14 cellular contexts compared by ENCODE assay signal in the genomic region with DNA sequence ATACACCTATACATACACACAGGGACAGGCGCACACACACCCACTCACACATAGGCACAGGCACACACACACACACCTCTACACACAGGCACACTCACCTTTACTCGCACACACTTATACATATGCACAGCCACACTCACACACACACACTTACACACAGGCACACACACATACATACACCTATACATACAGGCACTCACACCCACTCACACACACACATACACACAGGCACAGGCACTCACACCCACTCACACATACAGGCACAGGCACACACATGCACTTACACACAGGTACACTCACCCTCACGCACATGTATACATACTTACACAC.
DNase-seq lines count a peak whose midpoint lies in the region; ATAC-seq, FAIRE-seq and TF ChIP-seq lines count a peak whose summit lies in the region.
"Had no signal": no experiment of that assay in that cellular context is flagged by ENCODE, and none has a peak within 500 bp of the region (broad histone marks: within the 10 kb centered on the region; RNA-seq: fewer than 3 reads in every experiment).

No MANE protein-coding gene starts in this region.

- no peak for TF ChIP-seq POLR2A in HepG2 (IDR thresholded peaks at IDR 0.05; ENCODE audit: insufficient read depth in 1 of 2, low read depth in 2 of 2, low read length in 2 of 2)
- TF ChIP-seq POLR2A in thyroid gland (IDR thresholded peaks at IDR 0.05), result no peak

- H3K9me3 ChIP-seq in SJSA1 (replicated peaks) (no peaks in the 10 kb centered on the region), HepG2 (ENCODE audit: low read length) (no peaks in the 10 kb centered on the region), thyroid gland (no peaks in the 10 kb centered on the region), T-helper 17 cell (ENCODE audit: control insufficient read depth, low read length, poor library complexity, severe bottlenecking) (no peaks in the 10 kb centered on the region)
- H3K9me3 ChIP-seq: MG63 had no signal

- no peaks in the 10 kb centered on the region for H3K79me2 ChIP-seq in HepG2 (ENCODE audit: insufficient read depth, low read length)

- TF ChIP-seq EP300 in HepG2 (IDR thresholded peaks at IDR 0.05; ENCODE audit: low read depth in 2 of 2, low read length in 2 of 2) (no peak), HepG2 (CRISPR knock-in tag; IDR thresholded peaks at IDR 0.05; ENCODE audit: borderline replicate concordance) (no peak)

- CTCF ChIA-PET in HepG2 (lab: Yijun Ruan, JAX; ENCODE audit: low intra/inter-chr PET ratio, low total read pairs), result no interaction called here

- TF ChIP-seq CTCF in HepG2 (CRISPR knock-in tag; IDR thresholded peaks at IDR 0.05) (no peak), thyroid gland (IDR thresholded peaks at IDR 0.05) (no peak)

- no peaks in the 10 kb centered on the region for H3K36me3 Mint-ChIP-seq in T-helper 17 cell (ENCODE audit: low read depth)

- in situ Hi-C loops in HepG2 (cut with HindIII; ENCODE audit: extremely low pct_ligation_motif_present, low pct_unique_long_range_greater_than_20kb), result no loop called here

- H3K4me2 ChIP-seq in HepG2 (ENCODE audit: low read depth, low read length), result no peak overlapping the region

- H3K4me3 ChIP-seq in SJSA1 (no peak overlapping the region), HepG2 (replicated peaks in 1 of 3; ENCODE audit: insufficient read depth in 1 of 3, low read depth in 2 of 3, low read length in 3 of 3) (no peak overlapping the region), thyroid gland (replicated peaks in 1 of 3) (no peak overlapping the region)
- H3K4me3 ChIP-seq: MG63 had no signal

- H3K4me1 Mint-ChIP-seq in T-helper 17 cell, result peaks cover 7% of the 10 kb centered on the region

- H3K27ac ChIP-seq in SJSA1, result peak overlapping the region; percentile 66
- H3K27ac ChIP-seq in HepG2 (ENCODE audit: extremely low read length, insufficient read depth, low read length), result no peak overlapping the region
- peak overlapping the region; percentile 82 to 87 (median 87) for H3K27ac ChIP-seq in thyroid gland

- no peaks in the 10 kb centered on the region for H4K20me1 ChIP-seq in HepG2 (ENCODE audit: insufficient read depth, low read length)

- POLR2A ChIA-PET in HepG2 (lab: Yijun Ruan, JAX), result no interaction called here

- 97% methylated on average over 3 of the region's 3 CpGs for WGBS in HepG2 (ENCODE audit: low lambda C conversion rate)
- WGBS in thyroid gland, 2 donors, result 96 to 100% methylated on average over 3 of the region's 3 CpGs

- H3K4me3 Mint-ChIP-seq in T-helper 17 cell, result no peak overlapping the region
- H3K4me3 Mint-ChIP-seq: stimulated activated naive CD8-positive, alpha-beta T cell treated with anti-CD3 and anti-CD28 coated beads, Interleukin-15, Interleukin-2, amounts not matched to agents 100 ng/mL and 50 ng/mL, for 24 hours had no signal

- no peaks in the 10 kb centered on the region for H3K36me3 ChIP-seq in SJSA1
- no peaks in the 10 kb centered on the region for H3K36me3 ChIP-seq in HepG2 (replicated peaks in 1 of 2; ENCODE audit: control insufficient read depth in 1 of 2, insufficient read depth in 2 of 2, low read length in 2 of 2)
- H3K36me3 ChIP-seq in thyroid gland, result no peaks in the 10 kb centered on the region
- H3K36me3 ChIP-seq: MG63 had no signal

- H2AFZ ChIP-seq in HepG2 (ENCODE audit: low read length), result no peak overlapping the region

- TF ChIP-seq RAD21 in HepG2 (CRISPR knock-in tag; IDR thresholded peaks at IDR 0.05), result no peak

- no TSS peak for BruUV-seq in HepG2 (replicated peaks; lab: Mats Ljungman, UMichigan)

- no peaks in the 10 kb centered on the region for H3K27me3 ChIP-seq in SJSA1 (replicated peaks)
- H3K27me3 ChIP-seq in HepG2 (ENCODE audit: control insufficient read depth in 1 of 2, insufficient read depth in 2 of 2, low read length in 2 of 2), result peaks cover 0 to 11% of the 10 kb centered on the region in 2 experiments; a peak in 4 of 5 replicates
- H3K27me3 ChIP-seq in thyroid gland, result no peaks in the 10 kb centered on the region
- H3K27me3 ChIP-seq: MG63 had no signal

- no peak overlapping the region for H3K9ac ChIP-seq in HepG2 (ENCODE audit: insufficient read depth, low read depth, low read length)

- DNase-seq in SJSA1 (ENCODE audit: low read depth in 1 of 2, low spot score in 2 of 2) (no peak), HepG2 (ENCODE audit: low spot score) (no peak), thyroid gland (no peak), T-helper 17 cell (no peak), GM19238 (ENCODE audit: insufficient read length, low spot score) (no peak), cerebellar cortex (ENCODE audit: low spot score) (no peak)
- DNase-seq: cerebellar nuclear complex, midbrain, NCI-H446 had no signal

- FAIRE-seq in HepG2 (lab: Jason Lieb, UNC), result no peak
- FAIRE-seq: TTC549 had no signal

- peaks cover 52% of the 10 kb centered on the region for H3K4me1 ChIP-seq in SJSA1 (replicated peaks)
- peaks cover 43% of the 10 kb centered on the region for H3K4me1 ChIP-seq in HepG2 (ENCODE audit: insufficient read depth, low read length)
- H3K4me1 ChIP-seq in thyroid gland, result peaks cover 43 to 47% of the 10 kb centered on the region in 2 donors

- no peaks in the 10 kb centered on the region for H3K27me3 Mint-ChIP-seq in T-helper 17 cell

- no peak overlapping the region for H3K27ac Mint-ChIP-seq in T-helper 17 cell
- H3K27ac Mint-ChIP-seq: stimulated activated naive CD8-positive, alpha-beta T cell treated with anti-CD3 and anti-CD28 coated beads, Interleukin-15, Interleukin-2, amounts not matched to agents 100 ng/mL and 50 ng/mL, for 24 hours had no signal

- peak; percentile 3 for ATAC-seq in HG02973 (IDR thresholded peaks at IDR 0.05; ENCODE audit: unreplicated experiment)
- ATAC-seq in HepG2, result no peak
- no peak for ATAC-seq in T-helper 17 cell
- ATAC-seq in HG02642 (IDR thresholded peaks at IDR 0.05; ENCODE audit: poor library complexity, unreplicated experiment), result no peak

- intact Hi-C loops in HepG2 (cut with micrococcal nuclease; ENCODE audit: unreplicated experiment) (loop anchor here (10.0 kb wide), 2 partner anchors 129 to 159 kb away; no protein-coding TSS in a partner anchor), thyroid gland (cut with DNase I) (no loop called here)

TF ChIP-seq in HepG2, 621 proteins besides CTCF, POLR2A, EP300 and RAD21:
- TF ChIP-seq ZNF124 (CRISPR knock-in tag; IDR thresholded peaks at IDR 0.05), result no peak
- TF ChIP-seq, protein P1, sequence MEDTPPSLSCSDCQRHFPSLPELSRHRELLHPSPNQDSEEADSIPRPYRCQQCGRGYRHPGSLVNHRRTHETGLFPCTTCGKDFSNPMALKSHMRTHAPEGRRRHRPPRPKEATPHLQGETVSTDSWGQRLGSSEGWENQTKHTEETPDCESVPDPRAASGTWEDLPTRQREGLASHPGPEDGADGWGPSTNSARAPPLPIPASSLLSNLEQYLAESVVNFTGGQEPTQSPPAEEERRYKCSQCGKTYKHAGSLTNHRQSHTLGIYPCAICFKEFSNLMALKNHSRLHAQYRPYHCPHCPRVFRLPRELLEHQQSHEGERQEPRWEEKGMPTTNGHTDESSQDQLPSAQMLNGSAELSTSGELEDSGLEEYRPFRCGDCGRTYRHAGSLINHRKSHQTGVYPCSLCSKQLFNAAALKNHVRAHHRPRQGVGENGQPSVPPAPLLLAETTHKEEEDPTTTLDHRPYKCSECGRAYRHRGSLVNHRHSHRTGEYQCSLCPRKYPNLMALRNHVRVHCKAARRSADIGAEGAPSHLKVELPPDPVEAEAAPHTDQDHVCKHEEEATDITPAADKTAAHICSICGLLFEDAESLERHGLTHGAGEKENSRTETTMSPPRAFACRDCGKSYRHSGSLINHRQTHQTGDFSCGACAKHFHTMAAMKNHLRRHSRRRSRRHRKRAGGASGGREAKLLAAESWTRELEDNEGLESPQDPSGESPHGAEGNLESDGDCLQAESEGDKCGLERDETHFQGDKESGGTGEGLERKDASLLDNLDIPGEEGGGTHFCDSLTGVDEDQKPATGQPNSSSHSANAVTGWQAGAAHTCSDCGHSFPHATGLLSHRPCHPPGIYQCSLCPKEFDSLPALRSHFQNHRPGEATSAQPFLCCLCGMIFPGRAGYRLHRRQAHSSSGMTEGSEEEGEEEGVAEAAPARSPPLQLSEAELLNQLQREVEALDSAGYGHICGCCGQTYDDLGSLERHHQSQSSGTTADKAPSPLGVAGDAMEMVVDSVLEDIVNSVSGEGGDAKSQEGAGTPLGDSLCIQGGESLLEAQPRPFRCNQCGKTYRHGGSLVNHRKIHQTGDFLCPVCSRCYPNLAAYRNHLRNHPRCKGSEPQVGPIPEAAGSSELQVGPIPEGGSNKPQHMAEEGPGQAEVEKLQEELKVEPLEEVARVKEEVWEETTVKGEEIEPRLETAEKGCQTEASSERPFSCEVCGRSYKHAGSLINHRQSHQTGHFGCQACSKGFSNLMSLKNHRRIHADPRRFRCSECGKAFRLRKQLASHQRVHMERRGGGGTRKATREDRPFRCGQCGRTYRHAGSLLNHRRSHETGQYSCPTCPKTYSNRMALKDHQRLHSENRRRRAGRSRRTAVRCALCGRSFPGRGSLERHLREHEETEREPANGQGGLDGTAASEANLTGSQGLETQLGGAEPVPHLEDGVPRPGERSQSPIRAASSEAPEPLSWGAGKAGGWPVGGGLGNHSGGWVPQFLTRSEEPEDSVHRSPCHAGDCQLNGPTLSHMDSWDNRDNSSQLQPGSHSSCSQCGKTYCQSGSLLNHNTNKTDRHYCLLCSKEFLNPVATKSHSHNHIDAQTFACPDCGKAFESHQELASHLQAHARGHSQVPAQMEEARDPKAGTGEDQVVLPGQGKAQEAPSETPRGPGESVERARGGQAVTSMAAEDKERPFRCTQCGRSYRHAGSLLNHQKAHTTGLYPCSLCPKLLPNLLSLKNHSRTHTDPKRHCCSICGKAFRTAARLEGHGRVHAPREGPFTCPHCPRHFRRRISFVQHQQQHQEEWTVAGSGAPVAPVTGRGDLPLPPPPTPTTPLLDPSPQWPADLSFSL (CRISPR knock-in tag; IDR thresholded peaks at IDR 0.05), result peak; percentile 82; the same call in 1 of the 2 replicates
- TF ChIP-seq, protein P2, sequence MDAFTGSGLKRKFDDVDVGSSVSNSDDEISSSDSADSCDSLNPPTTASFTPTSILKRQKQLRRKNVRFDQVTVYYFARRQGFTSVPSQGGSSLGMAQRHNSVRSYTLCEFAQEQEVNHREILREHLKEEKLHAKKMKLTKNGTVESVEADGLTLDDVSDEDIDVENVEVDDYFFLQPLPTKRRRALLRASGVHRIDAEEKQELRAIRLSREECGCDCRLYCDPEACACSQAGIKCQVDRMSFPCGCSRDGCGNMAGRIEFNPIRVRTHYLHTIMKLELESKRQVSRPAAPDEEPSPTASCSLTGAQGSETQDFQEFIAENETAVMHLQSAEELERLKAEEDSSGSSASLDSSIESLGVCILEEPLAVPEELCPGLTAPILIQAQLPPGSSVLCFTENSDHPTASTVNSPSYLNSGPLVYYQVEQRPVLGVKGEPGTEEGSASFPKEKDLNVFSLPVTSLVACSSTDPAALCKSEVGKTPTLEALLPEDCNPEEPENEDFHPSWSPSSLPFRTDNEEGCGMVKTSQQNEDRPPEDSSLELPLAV (CRISPR knock-in tag; conservative IDR thresholded peaks at IDR 0.05; ENCODE audit: low read depth), result no peak
TF ChIP-seq in HepG2: peak in this region for 1.
